1 cellular context compared by ENCODE assay signal in genomic region chr5:96935556-96936430, GRCh38.
A peak's percentile ranks its signal among the peaks of the same experiment; 100 is the strongest.
TF ChIP-seq lines count a peak whose summit lies in the region.

Gene LNPEP, plus strand, starts transcription at chr5:96936080. Its CDS starts 76 bp downstream, at chr5:96936156.

TF ChIP-seq in HEK293, 187 proteins besides CTCF, POLR2A, EP300 and RAD21 (continued from another document and continues in another):
- TF ChIP-seq ZNF704 (tag by site-specific recombination; IDR thresholded peaks at IDR 0.05) (no peak), ZNF341 (tag by site-specific recombination; IDR thresholded peaks at IDR 0.05; ENCODE audit: low read depth) (peak; percentile 96), ZNF660 (tag by site-specific recombination; IDR thresholded peaks at IDR 0.05) (peak; percentile 99), PBX3 (CRISPR knock-in tag; IDR thresholded peaks at IDR 0.05) (peak; percentile 88; the same call in 1 of the 2 replicates), ZNF692 (tag by site-specific recombination; IDR thresholded peaks at IDR 0.05) (peak; percentile 95), YY1 (tag by site-specific recombination; IDR thresholded peaks at IDR 0.05) (peak; percentile 74), ZNF626 (tag by site-specific recombination; IDR thresholded peaks at IDR 0.05) (no peak), MZF1 (tag by site-specific recombination; IDR thresholded peaks at IDR 0.05; ENCODE audit: borderline replicate concordance) (peak; percentile 57; the same call in 1 of the 2 replicates), KLF17 (tag by site-specific recombination; IDR thresholded peaks at IDR 0.05) (peak; percentile 85; the same call in 1 of the 2 replicates), ZNF423 (tag by site-specific recombination; IDR thresholded peaks at IDR 0.05) (peak; percentile 98), PRDM4 (tag by site-specific recombination; IDR thresholded peaks at IDR 0.05) (peak; percentile 57), ZNF529 (tag by site-specific recombination; IDR thresholded peaks at IDR 0.05; ENCODE audit: insufficient replicate concordance) (no peak), ZNF600 (tag by site-specific recombination; IDR thresholded peaks at IDR 0.05) (peak; percentile 77), KLF16 (tag by site-specific recombination; IDR thresholded peaks at IDR 0.05) (peak; percentile 96), ZFP69B (tag by site-specific recombination; IDR thresholded peaks at IDR 0.05) (peak; percentile 91), ZNF214 (tag by site-specific recombination; IDR thresholded peaks at IDR 0.05; ENCODE audit: borderline replicate concordance) (no peak), ZIC2 (tag by site-specific recombination; IDR thresholded peaks at IDR 0.05) (peak; percentile 90), ZBTB8A (tag by site-specific recombination; IDR thresholded peaks at IDR 0.05) (peak; percentile 97), KLF8 (tag by site-specific recombination; IDR thresholded peaks at IDR 0.05) (peak; percentile 99), ZNF10 (tag by site-specific recombination; IDR thresholded peaks at IDR 0.05) (peak; percentile 25; the same call in 1 of the 2 replicates), ZBTB26 (tag by site-specific recombination; optimal IDR thresholded peaks at IDR 0.05) (peak; percentile 86), BCL11A (tag by site-specific recombination; IDR thresholded peaks at IDR 0.05; ENCODE audit: low read depth) (peak; percentile 80), REPIN1 (tag by site-specific recombination; IDR thresholded peaks at IDR 0.05; ENCODE audit: low read depth) (peak; percentile 16; the same call in 1 of the 2 replicates), ZBTB48 (tag by site-specific recombination; IDR thresholded peaks at IDR 0.05) (peak; percentile 37), KLF10 (tag by site-specific recombination; IDR thresholded peaks at IDR 0.05) (peak; percentile 97), YY2 (tag by site-specific recombination; IDR thresholded peaks at IDR 0.05) (peak; percentile 42; the same call in 1 of the 2 replicates), HOXA7 (CRISPR knock-in tag; IDR thresholded peaks at IDR 0.05; ENCODE audit: borderline replicate concordance) (no peak), ZNF324 (tag by site-specific recombination; IDR thresholded peaks at IDR 0.05) (peak; percentile 79), SP2 (tag by site-specific recombination; IDR thresholded peaks at IDR 0.05) (peak; percentile 91), ZNF175 (tag by site-specific recombination; IDR thresholded peaks at IDR 0.05) (no peak), KLF1 (tag by site-specific recombination; IDR thresholded peaks at IDR 0.05) (peak; percentile 89), ZNF391 (tag by site-specific recombination; IDR thresholded peaks at IDR 0.05; ENCODE audit: borderline replicate concordance, low read depth) (peak; percentile 77; the same call in 1 of the 2 replicates), ZNF843 (tag by site-specific recombination; IDR thresholded peaks at IDR 0.05) (peak; percentile 40), ZNF398 (tag by site-specific recombination; IDR thresholded peaks at IDR 0.05) (peak; percentile 72), HOXD13 (CRISPR knock-in tag; IDR thresholded peaks at IDR 0.05; ENCODE audit: borderline replicate concordance) (no peak), ZSCAN4 (tag by site-specific recombination; IDR thresholded peaks at IDR 0.05) (no peak), ZNF280C (tag by site-specific recombination; IDR thresholded peaks at IDR 0.05) (no peak), PRDM1 (tag by site-specific recombination; IDR thresholded peaks at IDR 0.05) (peak; percentile 82), ZNF530 (tag by site-specific recombination; IDR thresholded peaks at IDR 0.05; ENCODE audit: low read depth) (no peak), ZNF677 (tag by site-specific recombination; IDR thresholded peaks at IDR 0.05) (0 out of 2 replicates have a peak, but pooled peaks have one; percentile 72), FEZF1 (tag by site-specific recombination; IDR thresholded peaks at IDR 0.05) (peak; percentile 100), ZNF777 (tag by site-specific recombination; IDR thresholded peaks at IDR 0.05; ENCODE audit: borderline replicate concordance) (peak; percentile 76; the same call in 1 of the 2 replicates), ZNF266 (tag by site-specific recombination; IDR thresholded peaks at IDR 0.05; ENCODE audit: low read depth) (no peak), ZNF292 (tag by site-specific recombination; IDR thresholded peaks at IDR 0.05; ENCODE audit: borderline replicate concordance, low read depth) (no peak), ZBTB10 (tag by site-specific recombination; IDR thresholded peaks at IDR 0.05) (peak; percentile 72; the same call in 1 of the 2 replicates), ZNF23 (tag by site-specific recombination; IDR thresholded peaks at IDR 0.05; ENCODE audit: borderline replicate concordance) (peak; percentile 8; the same call in 1 of the 2 replicates), ZFP37 (tag by site-specific recombination; IDR thresholded peaks at IDR 0.05) (peak; percentile 18), ZNF664 (tag by site-specific recombination; IDR thresholded peaks at IDR 0.05) (no peak), ZBTB17 (tag by site-specific recombination; IDR thresholded peaks at IDR 0.05) (peak; percentile 78), ZNF2 (tag by site-specific recombination; IDR thresholded peaks at IDR 0.05) (peak; percentile 81), ZNF354C (tag by site-specific recombination; IDR thresholded peaks at IDR 0.05; ENCODE audit: borderline replicate concordance, low read depth) (no peak)
